In genomic region chr4:139295317-139296299, GRCh38 we compare ENCODE assay signal across 8 cellular contexts. TPM values are rescaled to one million over a fixed set of nuclear protein-coding genes. Genes with fewer than 3 reads are reported as not detected.
DNase-seq lines count a peak whose midpoint lies in the region; ATAC-seq and TF ChIP-seq lines count a peak whose summit lies in the region.

No MANE protein-coding gene starts in this region.

- ATAC-seq in GM21576 (IDR thresholded peaks at IDR 0.05; ENCODE audit: unreplicated experiment) = peak; percentile 93
- ATAC-seq in esophagus mucosa = peak; percentile 93

- no peak; the same call in 1 of the 2 replicates for TF ChIP-seq EP300 in Ishikawa (IDR thresholded peaks at IDR 0.05; ENCODE audit: borderline replicate concordance)

- peak; percentile 70 for TF ChIP-seq RAD21 in Ishikawa (IDR thresholded peaks at IDR 0.05; ENCODE audit: low read depth)

- DNase-seq in DMS153 treated with DMSO at 0.1 percent for 48 hours (lab: John Stamatoyannopoulos, UW; ENCODE audit: unreplicated experiment) = peak; percentile 79
- DNase-seq in OCI-M1 (lab: John Stamatoyannopoulos, UW) = peak; percentile 99
- DNase-seq in activated T-cell treated with anti-CD3 and anti-CD28 coated beads, Interleukin-2, amount 50 U/mL, for 1 hour = peak; percentile 99
- peak; percentile 95 for DNase-seq in myocyte (ENCODE audit: low read depth)
- peak; percentile 92 to 96 for DNase-seq in stimulated activated CD8-positive, alpha-beta memory T cell treated with anti-CD3 and anti-CD28 coated beads, Interleukin-7, amount 100 ng/mL, for 4 hours (ENCODE audit: low read depth in 2 of 2)

TF ChIP-seq in Ishikawa, 13 proteins besides CTCF, POLR2A, EP300 and RAD21:
- TF ChIP-seq MAX (IDR thresholded peaks at IDR 0.05) = peak; percentile 78; the same call in 1 of the 2 replicates
- peak; percentile 57 for TF ChIP-seq EGR1 (IDR thresholded peaks at IDR 0.05)
- TF ChIP-seq TCF12 (IDR thresholded peaks at IDR 0.05; ENCODE audit: low read depth) = peak; percentile 47; the same call in 1 of the 2 replicates
- no peak for TF ChIP-seq FOXM1 (IDR thresholded peaks at IDR 0.05; ENCODE audit: borderline replicate concordance, low read depth)
- 0 out of 2 replicates have a peak, but pooled peaks have one; percentile 25 for TF ChIP-seq REST (IDR thresholded peaks at IDR 0.05; ENCODE audit: low read depth)
- peak; percentile 98 for TF ChIP-seq TAF1 (IDR thresholded peaks at IDR 0.05; ENCODE audit: low read depth)
- TF ChIP-seq TEAD4 (IDR thresholded peaks at IDR 0.05) = peak; percentile 71
- TF ChIP-seq USF1 (IDR thresholded peaks at IDR 0.05) = no peak
- TF ChIP-seq ZBTB7A (IDR thresholded peaks at IDR 0.05; ENCODE audit: low read depth) = 0 out of 2 replicates have a peak, but pooled peaks have one; percentile 65
- peak; percentile 97 for TF ChIP-seq YY1 (IDR thresholded peaks at IDR 0.05; ENCODE audit: low read depth)

RNA-seq across cellular contexts. Expression of gene NAA15, which starts 5.7 kb away (rescaled TPM):
- total RNA-seq in esophagus mucosa (35.5 TPM), myocyte (37.8 and 43.1 TPM in 2 replicates)
- polyA plus RNA-seq in myocyte (2012) = 9.8 TPM

RNA-seq across cellular contexts. Expression of gene NDUFC1, which starts 6.7 kb away (rescaled TPM):
- 68.2 TPM for total RNA-seq in esophagus mucosa
- total RNA-seq in myocyte = 31.3 and 59.2 TPM in 2 replicates
- 93.0 TPM for polyA plus RNA-seq in myocyte (2012)

RNA-seq across cellular contexts. Expression of gene MGARP, which starts 15.6 kb away (rescaled TPM):
- total RNA-seq in esophagus mucosa (0.28 TPM), myocyte (0.31 and 0.45 TPM in 2 replicates)
- 1.3 TPM for polyA plus RNA-seq in myocyte (2012)

Comparison
In these comparisons a context has a peak if more than half of its experiments do, and no peak if none do; other contexts are left out.
1. Peak in every context shown above with its lines: DNase-seq and ATAC-seq.